1 cellular context compared by ENCODE assay signal in the genomic region with DNA sequence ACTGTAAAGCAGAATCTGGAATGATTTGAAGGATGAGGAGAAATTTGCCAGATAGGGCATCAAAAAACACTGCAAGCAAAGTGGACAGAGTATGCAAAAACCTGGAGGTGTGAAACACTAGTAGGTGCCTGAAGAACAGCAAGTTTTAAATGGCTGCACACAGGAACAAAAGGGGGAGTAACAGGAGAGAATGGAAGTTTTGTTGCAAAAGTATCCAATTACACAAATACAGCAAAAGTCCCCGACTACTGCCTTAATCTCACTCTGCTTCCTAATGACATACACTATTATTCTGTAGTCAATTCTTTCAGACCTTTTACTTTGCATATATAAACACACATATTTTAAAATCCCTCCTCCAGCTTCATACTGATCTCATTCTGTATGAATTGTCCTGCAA.
TF ChIP-seq lines count a peak whose summit lies in the region.

No MANE protein-coding gene starts in this region.

TF ChIP-seq in HCT116, 20 proteins besides CTCF, POLR2A, EP300 and RAD21 (continued from another document):
- TF ChIP-seq FOSL1 (IDR thresholded peaks at IDR 0.05; ENCODE audit: low read depth) = no peak
- no peak for TF ChIP-seq POLR2AphosphoS5 (IDR thresholded peaks at IDR 0.05; ENCODE audit: low read depth, low read length)
- TF ChIP-seq JUND (IDR thresholded peaks at IDR 0.05) = no peak
- no peak for TF ChIP-seq EGR1 (IDR thresholded peaks at IDR 0.05; ENCODE audit: low read depth)
- TF ChIP-seq, protein P1, sequence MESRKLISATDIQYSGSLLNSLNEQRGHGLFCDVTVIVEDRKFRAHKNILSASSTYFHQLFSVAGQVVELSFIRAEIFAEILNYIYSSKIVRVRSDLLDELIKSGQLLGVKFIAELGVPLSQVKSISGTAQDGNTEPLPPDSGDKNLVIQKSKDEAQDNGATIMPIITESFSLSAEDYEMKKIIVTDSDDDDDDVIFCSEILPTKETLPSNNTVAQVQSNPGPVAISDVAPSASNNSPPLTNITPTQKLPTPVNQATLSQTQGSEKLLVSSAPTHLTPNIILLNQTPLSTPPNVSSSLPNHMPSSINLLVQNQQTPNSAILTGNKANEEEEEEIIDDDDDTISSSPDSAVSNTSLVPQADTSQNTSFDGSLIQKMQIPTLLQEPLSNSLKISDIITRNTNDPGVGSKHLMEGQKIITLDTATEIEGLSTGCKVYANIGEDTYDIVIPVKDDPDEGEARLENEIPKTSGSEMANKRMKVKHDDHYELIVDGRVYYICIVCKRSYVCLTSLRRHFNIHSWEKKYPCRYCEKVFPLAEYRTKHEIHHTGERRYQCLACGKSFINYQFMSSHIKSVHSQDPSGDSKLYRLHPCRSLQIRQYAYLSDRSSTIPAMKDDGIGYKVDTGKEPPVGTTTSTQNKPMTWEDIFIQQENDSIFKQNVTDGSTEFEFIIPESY (IDR thresholded peaks at IDR 0.05; ENCODE audit: extremely low read depth, insufficient replicate concordance, low read length) = no peak
- TF ChIP-seq SIN3A (IDR thresholded peaks at IDR 0.05; ENCODE audit: low read depth) = no peak
TF ChIP-seq in HCT116: peak in this region for 0.
